Comparison of ENCODE assay signal across 23 cellular contexts in genomic region chr10:8302565-8302964, GRCh38.
"Had no signal": no experiment of that assay in that cellular context is flagged by ENCODE, and none has a peak within 500 bp of the region (broad histone marks: within the 10 kb centered on the region; RNA-seq: fewer than 3 reads in every experiment).

No MANE protein-coding gene starts in this region.

- H3K9me3 ChIP-seq: heart left ventricle, left lung, lower lobe of right lung, ovary, prostate gland, tibial nerve, upper lobe of left lung, vagina had no signal

- H3K27ac Mint-ChIP-seq: naive B cell; natural killer cell treated with Interleukin-12 subunit alpha and Interleukin-12 subunit beta and Interleukin-15 and Interleukin-18, amount 100 ng/mL, for 72 hours; stimulated activated effector memory CD8-positive, alpha-beta T cell treated with anti-CD3 and anti-CD28 coated beads, Interleukin-12 subunit alpha, Interleukin-12 subunit beta, amount 100 ng/mL, for 72 hours; stimulated activated naive CD8-positive, alpha-beta T cell treated with anti-CD3 and anti-CD28 coated beads, Interleukin-15, Interleukin-2, amounts not matched to agents 100 ng/mL and 50 ng/mL, for 24 hours had no signal

- H3K27me3 ChIP-seq: ovary, tibial nerve, upper lobe of left lung, vagina had no signal

- H3K4me1 Mint-ChIP-seq: naive B cell had no signal

- H3K4me3 ChIP-seq: heart left ventricle, left lung, lower lobe of right lung, ovary, prostate gland, skin epidermis, tibial nerve, upper lobe of left lung, vagina had no signal

- H3K36me3 Mint-ChIP-seq: naive B cell; natural killer cell treated with Interleukin-12 subunit alpha and Interleukin-12 subunit beta and Interleukin-15 and Interleukin-18, amount 100 ng/mL, for 72 hours; stimulated activated effector memory CD8-positive, alpha-beta T cell treated with anti-CD3 and anti-CD28 coated beads, Interleukin-12 subunit alpha, Interleukin-12 subunit beta, amount 100 ng/mL, for 72 hours had no signal

- ATAC-seq: heart left ventricle; left colon; left lung; lower lobe of right lung; natural killer cell treated with Interleukin-12 subunit alpha and Interleukin-12 subunit beta and Interleukin-15 and Interleukin-18, amount 100 ng/mL, for 72 hours; right cardiac atrium; sciatic nerve; stimulated activated effector memory CD8-positive, alpha-beta T cell treated with anti-CD3 and anti-CD28 coated beads, Interleukin-12 subunit alpha, Interleukin-12 subunit beta, amount 100 ng/mL, for 72 hours had no signal

- H3K36me3 ChIP-seq: heart left ventricle, left lung, lower lobe of right lung, ovary, prostate gland, tibial nerve, upper lobe of left lung, vagina had no signal

- DNase-seq: heart left ventricle; hypothalamus; kidney; left colon; left lung; lower lobe of right lung; mesenchymal stem cell; naive B cell; ovary; retina; right cardiac atrium; stimulated activated CD4-positive, alpha-beta T cell treated with anti-CD3 and anti-CD28 coated beads, Interleukin-12 subunit alpha, Interleukin-12 subunit beta, amount 100 ng/mL, for 4 hours; stimulated activated CD4-positive, alpha-beta T cell treated with anti-CD3 and anti-CD28 coated beads, Interleukin-4, amount 100 ng/mL, for 24 hours; stimulated activated naive CD4-positive, alpha-beta T cell; upper lobe of left lung had no signal

- H3K9me3 Mint-ChIP-seq: natural killer cell treated with Interleukin-12 subunit alpha and Interleukin-12 subunit beta and Interleukin-15 and Interleukin-18, amount 100 ng/mL, for 72 hours; stimulated activated effector memory CD8-positive, alpha-beta T cell treated with anti-CD3 and anti-CD28 coated beads, Interleukin-12 subunit alpha, Interleukin-12 subunit beta, amount 100 ng/mL, for 72 hours; stimulated activated naive CD8-positive, alpha-beta T cell treated with anti-CD3 and anti-CD28 coated beads, Interleukin-15, Interleukin-2, amounts not matched to agents 100 ng/mL and 50 ng/mL, for 24 hours had no signal

- H3K4me3 Mint-ChIP-seq: naive B cell; natural killer cell treated with Interleukin-12 subunit alpha and Interleukin-12 subunit beta and Interleukin-15 and Interleukin-18, amount 100 ng/mL, for 72 hours; stimulated activated effector memory CD8-positive, alpha-beta T cell treated with anti-CD3 and anti-CD28 coated beads, Interleukin-12 subunit alpha, Interleukin-12 subunit beta, amount 100 ng/mL, for 72 hours; stimulated activated naive CD8-positive, alpha-beta T cell treated with anti-CD3 and anti-CD28 coated beads, Interleukin-15, Interleukin-2, amounts not matched to agents 100 ng/mL and 50 ng/mL, for 24 hours had no signal

- FAIRE-seq: kidney had no signal

- H3K27ac ChIP-seq: heart left ventricle, left lung, lower lobe of right lung, ovary, prostate gland, tibial nerve, upper lobe of left lung, vagina had no signal

- H3K4me1 ChIP-seq: heart left ventricle, left lung, lower lobe of right lung, prostate gland, tibial nerve, upper lobe of left lung, vagina had no signal
